In genomic region chr6:77604476-77604875, GRCh38 we compare ENCODE assay signal across 11 cellular contexts. TPM values are rescaled to one million over a fixed set of nuclear protein-coding genes. Genes with fewer than 3 reads are reported as not detected.
"Had no signal": no experiment of that assay in that cellular context is flagged by ENCODE, and none has a peak within 500 bp of the region (broad histone marks: within the 10 kb centered on the region; RNA-seq: fewer than 3 reads in every experiment).

No MANE protein-coding gene starts in this region.

- ATAC-seq: GM23338, HCT116 had no signal

- H3K4me1 ChIP-seq: HAP-1 had no signal

- H3K27ac ChIP-seq: GM23248 had no signal

- H3K9ac ChIP-seq: GM23248 had no signal

- H3K9me3 ChIP-seq: HAP-1 had no signal

- H3K27ac Mint-ChIP-seq: GM23338, H9, HFFc6 had no signal

- H3K4me1 Mint-ChIP-seq: H9 had no signal

- DNase-seq: GM23248, GOT3, H7, H9, HCEC 1CT, HFFc6 had no signal

- H2AFZ ChIP-seq: GM23248, GM23338 had no signal

- H3K4me2 ChIP-seq: GM23338 had no signal

- H3K4me3 ChIP-seq: GM23248, GM23338, HAP-1 had no signal

- H3K36me3 ChIP-seq: HAP-1 had no signal

- FAIRE-seq: H1, H54 had no signal

- H3K4me3 Mint-ChIP-seq: GM23338, H9, HFFc6 had no signal

RNA-seq across cellular contexts. Expression of gene MEI4, which starts 48.4 kb away (rescaled TPM):
- total RNA-seq: GM23248, HFFc6 had no signal
